Comparison of ENCODE assay signal across 24 cellular contexts in the genomic region with DNA sequence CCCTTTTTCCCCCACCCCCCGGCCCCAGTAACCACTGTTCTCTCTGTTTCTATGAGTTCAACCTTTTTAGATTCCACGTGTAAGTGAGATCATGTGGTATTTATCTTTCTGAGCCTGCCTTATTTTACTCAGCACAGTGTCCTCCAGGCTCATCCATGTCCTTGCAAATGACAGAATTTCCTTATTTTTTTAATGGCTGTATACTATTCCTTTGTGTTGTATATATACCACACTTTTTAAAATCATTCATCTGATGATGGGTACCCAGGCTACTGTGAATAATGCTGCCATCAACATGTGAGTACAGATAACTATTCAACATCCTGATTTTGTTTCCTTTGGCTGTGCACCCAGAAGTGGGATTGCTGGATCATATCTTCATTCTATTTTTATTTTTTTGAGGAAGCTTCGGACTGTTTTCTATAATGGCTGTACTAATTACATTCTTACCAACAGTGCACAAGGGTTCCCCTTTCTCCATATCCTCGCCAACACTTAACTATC.
DNase-seq lines count a peak whose midpoint lies in the region; ATAC-seq and TF ChIP-seq lines count a peak whose summit lies in the region.
"Had no signal": no experiment of that assay in that cellular context is flagged by ENCODE, and none has a peak within 500 bp of the region (broad histone marks: within the 10 kb centered on the region; RNA-seq: fewer than 3 reads in every experiment).

No MANE protein-coding gene starts in this region.

- DNase-seq in EH (ENCODE audit: low read depth) (peak; percentile 15), OCI-M1 (lab: John Stamatoyannopoulos, UW) (peak; percentile 35), choroid plexus epithelial cell (ENCODE audit: low read depth) (peak; percentile 22), fibroblast of pulmonary artery (ENCODE audit: low read depth) (peak; percentile 33), NK-92 (lab: John Stamatoyannopoulos, UW; ENCODE audit: unreplicated experiment) (no peak)
- DNase-seq: ACHN; Calu3; CD8-positive, alpha-beta memory T cell; DMS153; GDM1; IMR-90; Kasumi-1; NCI-H1694; NCI-H2081; NCI-H2171; NCI-H345; NCI-H524; NCI-H82; SW 1271 had no signal

- no peak for TF ChIP-seq CTCF in choroid plexus epithelial cell (conservative IDR thresholded peaks at IDR 0.05; ENCODE audit: low read depth, low read length)
- TF ChIP-seq CTCF in fibroblast of pulmonary artery (IDR thresholded peaks at IDR 0.05; ENCODE audit: low read length, missing control alignments), result no peak

- H3K27ac Mint-ChIP-seq in stimulated activated memory B cell treated with anti-CD40 and anti-IgM and Interleukin-4, amounts not matched to agents 10 μg/mL and 1 μg/mL and 100 μg/mL, for 72 hours, result no peak overlapping the region
- H3K27ac Mint-ChIP-seq: CD8-positive, alpha-beta memory T cell had no signal

- H3K4me3 ChIP-seq in choroid plexus epithelial cell (ENCODE audit: low read depth, low read length), result no peak overlapping the region
- no peak overlapping the region for H3K4me3 ChIP-seq in fibroblast of pulmonary artery (replicated peaks; ENCODE audit: low read depth, low read length)
- H3K4me3 ChIP-seq: BLaER1 treated with 17β-estradiol and CSF1 and Interleukin-3, amounts not matched to agents 10 nM and 100 nM; SJSA1 had no signal

- peaks cover 12% of the 10 kb centered on the region for H3K36me3 Mint-ChIP-seq in stimulated activated memory B cell treated with anti-CD40 and anti-IgM and Interleukin-4, amounts not matched to agents 10 μg/mL and 1 μg/mL and 100 μg/mL, for 72 hours

- H3K27me3 Mint-ChIP-seq in stimulated activated memory B cell treated with anti-CD40 and anti-IgM and Interleukin-4, amounts not matched to agents 10 μg/mL and 1 μg/mL and 100 μg/mL, for 72 hours, result no peaks in the 10 kb centered on the region
- H3K27me3 Mint-ChIP-seq: CD8-positive, alpha-beta memory T cell had no signal

- peaks cover 27% of the 10 kb centered on the region for H3K4me1 Mint-ChIP-seq in stimulated activated memory B cell treated with anti-CD40 and anti-IgM and Interleukin-4, amounts not matched to agents 10 μg/mL and 1 μg/mL and 100 μg/mL, for 72 hours

- no peaks in the 10 kb centered on the region for H3K9me3 Mint-ChIP-seq in stimulated activated memory B cell treated with anti-CD40 and anti-IgM and Interleukin-4, amounts not matched to agents 10 μg/mL and 1 μg/mL and 100 μg/mL, for 72 hours

- no peak overlapping the region for H3K4me3 Mint-ChIP-seq in stimulated activated memory B cell treated with anti-CD40 and anti-IgM and Interleukin-4, amounts not matched to agents 10 μg/mL and 1 μg/mL and 100 μg/mL, for 72 hours
- H3K4me3 Mint-ChIP-seq: CD8-positive, alpha-beta memory T cell had no signal

- ATAC-seq in HG03108 (IDR thresholded peaks at IDR 0.05; ENCODE audit: unreplicated experiment), result no peak
- no peak for ATAC-seq in stimulated activated memory B cell treated with anti-CD40 and anti-IgM and Interleukin-4, amounts not matched to agents 10 μg/mL and 1 μg/mL and 100 μg/mL, for 72 hours
- ATAC-seq: Right ventricle myocardium inferior had no signal
